34 cellular contexts compared by ENCODE assay signal in the genomic region with DNA sequence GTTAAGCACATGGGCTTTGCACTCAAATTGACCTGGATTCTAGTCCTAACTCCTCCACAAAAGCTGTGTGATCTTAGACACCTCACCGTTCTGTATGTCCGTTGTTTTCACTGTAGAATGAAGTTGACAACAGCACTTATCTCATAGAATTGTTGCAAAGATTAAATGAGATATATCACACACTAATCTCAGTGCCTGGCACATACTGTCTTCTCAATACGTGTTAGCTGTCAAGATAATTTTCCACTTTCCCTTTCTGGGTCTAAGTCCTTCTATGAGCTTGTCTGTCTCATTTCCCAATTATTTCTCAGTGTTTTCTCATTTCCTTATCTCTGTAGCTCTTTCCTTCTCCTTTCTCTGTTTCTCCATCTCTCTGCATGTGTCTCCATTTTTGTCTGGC.
"Had no signal": no experiment of that assay in that cellular context is flagged by ENCODE, and none has a peak within 500 bp of the region (broad histone marks: within the 10 kb centered on the region; RNA-seq: fewer than 3 reads in every experiment).

No MANE protein-coding gene starts in this region.

- H3K9me3 ChIP-seq: MG63 had no signal

- H3K4me3 ChIP-seq: MG63 had no signal

- H3K36me3 ChIP-seq: MG63 had no signal

- DNase-seq: Karpas-422, Kasumi-1, MG63, MM.1S, MV-4-11, NCI-H1048, NCI-H1092, NCI-H1092 treated with DMSO at 0.1 percent for 48 hours, NCI-H1105, NCI-H1105 treated with DMSO at 0.1 percent for 48 hours, NCI-H1417, NCI-H1417 treated with DMSO at 0.1 percent for 48 hours, NCI-H1436, NCI-H1436 treated with DMSO at 0.1 percent for 48 hours, NCI-H146, NCI-H1694, NCI-H1694 treated with DMSO at 0.1 percent for 48 hours, NCI-H187, NCI-H187 treated with DMSO at 0.1 percent for 48 hours, NCI-H1930, NCI-H2029, NCI-H2081, NCI-H2081 treated with DMSO at 0.1 percent for 48 hours, NCI-H2107, NCI-H2171, NCI-H2171 treated with DMSO at 0.1 percent for 48 hours, NCI-H2227 treated with DMSO at 0.1 percent for 48 hours, NCI-H345, NCI-H446, NCI-H446 treated with DMSO at 0.1 percent for 48 hours, NCI-H510A, NCI-H510A treated with DMSO at 0.1 percent for 48 hours, NCI-H524, NCI-H524 treated with DMSO at 0.1 percent for 48 hours had no signal

- H3K27me3 ChIP-seq: MG63 had no signal
